In genomic region chr2:650343-651310, GRCh38 we compare ENCODE assay signal across 1 cellular context.
TF ChIP-seq lines count a peak whose summit lies in the region.

No MANE protein-coding gene starts in this region.

TF ChIP-seq in H1, 55 proteins besides CTCF, POLR2A, EP300 and RAD21:
- TF ChIP-seq EZH2 (IDR thresholded peaks at IDR 0.05; ENCODE audit: low read depth, low read length, severe bottlenecking) (no peak), KDM1A (IDR thresholded peaks at IDR 0.05; ENCODE audit: borderline replicate concordance, low read length) (no peak), TCF12 (IDR thresholded peaks at IDR 0.05; ENCODE audit: low read depth, low read length) (no peak), SIRT6 (IDR thresholded peaks at IDR 0.05; ENCODE audit: low read length) (no peak), KDM5A (IDR thresholded peaks at IDR 0.05; ENCODE audit: low read length) (no peak), HDAC6 (IDR thresholded peaks at IDR 0.05; ENCODE audit: low read depth, low read length) (no peak), FOSL1 (IDR thresholded peaks at IDR 0.05; ENCODE audit: insufficient read depth, low read depth, low read length) (no peak), CHD2 (IDR thresholded peaks at IDR 0.05; ENCODE audit: low read length) (no peak), ATF2 (IDR thresholded peaks at IDR 0.05; ENCODE audit: low read length) (no peak), RBBP5 (IDR thresholded peaks at IDR 0.05; ENCODE audit: borderline replicate concordance, low read depth, low read length) (no peak)
